Comparison of ENCODE assay signal across 1 cellular context in genomic region chr2:208545398-208546042, GRCh38.
TF ChIP-seq lines count a peak whose summit lies in the region.

No MANE protein-coding gene starts in this region.

TF ChIP-seq in GM23338, 12 proteins besides CTCF, POLR2A, EP300 and RAD21 (continued from another document):
- no peak for TF ChIP-seq ETS1 (IDR thresholded peaks at IDR 0.05)
- no peak for TF ChIP-seq EZH2phosphoT487 (IDR thresholded peaks at IDR 0.05; ENCODE audit: unreplicated experiment)
- no peak for TF ChIP-seq ZNF331 (CRISPR knock-in tag; IDR thresholded peaks at IDR 0.05; ENCODE audit: low read depth)
- TF ChIP-seq, protein P1, sequence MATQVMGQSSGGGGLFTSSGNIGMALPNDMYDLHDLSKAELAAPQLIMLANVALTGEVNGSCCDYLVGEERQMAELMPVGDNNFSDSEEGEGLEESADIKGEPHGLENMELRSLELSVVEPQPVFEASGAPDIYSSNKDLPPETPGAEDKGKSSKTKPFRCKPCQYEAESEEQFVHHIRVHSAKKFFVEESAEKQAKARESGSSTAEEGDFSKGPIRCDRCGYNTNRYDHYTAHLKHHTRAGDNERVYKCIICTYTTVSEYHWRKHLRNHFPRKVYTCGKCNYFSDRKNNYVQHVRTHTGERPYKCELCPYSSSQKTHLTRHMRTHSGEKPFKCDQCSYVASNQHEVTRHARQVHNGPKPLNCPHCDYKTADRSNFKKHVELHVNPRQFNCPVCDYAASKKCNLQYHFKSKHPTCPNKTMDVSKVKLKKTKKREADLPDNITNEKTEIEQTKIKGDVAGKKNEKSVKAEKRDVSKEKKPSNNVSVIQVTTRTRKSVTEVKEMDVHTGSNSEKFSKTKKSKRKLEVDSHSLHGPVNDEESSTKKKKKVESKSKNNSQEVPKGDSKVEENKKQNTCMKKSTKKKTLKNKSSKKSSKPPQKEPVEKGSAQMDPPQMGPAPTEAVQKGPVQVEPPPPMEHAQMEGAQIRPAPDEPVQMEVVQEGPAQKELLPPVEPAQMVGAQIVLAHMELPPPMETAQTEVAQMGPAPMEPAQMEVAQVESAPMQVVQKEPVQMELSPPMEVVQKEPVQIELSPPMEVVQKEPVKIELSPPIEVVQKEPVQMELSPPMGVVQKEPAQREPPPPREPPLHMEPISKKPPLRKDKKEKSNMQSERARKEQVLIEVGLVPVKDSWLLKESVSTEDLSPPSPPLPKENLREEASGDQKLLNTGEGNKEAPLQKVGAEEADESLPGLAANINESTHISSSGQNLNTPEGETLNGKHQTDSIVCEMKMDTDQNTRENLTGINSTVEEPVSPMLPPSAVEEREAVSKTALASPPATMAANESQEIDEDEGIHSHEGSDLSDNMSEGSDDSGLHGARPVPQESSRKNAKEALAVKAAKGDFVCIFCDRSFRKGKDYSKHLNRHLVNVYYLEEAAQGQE (IDR thresholded peaks at IDR 0.05; ENCODE audit: unreplicated experiment) = no peak
- TF ChIP-seq JUNB (IDR thresholded peaks at IDR 0.05; ENCODE audit: unreplicated experiment) = no peak
- TF ChIP-seq EZH2 (IDR thresholded peaks at IDR 0.05; ENCODE audit: low read depth, unreplicated experiment) = no peak
